In the genomic region with DNA sequence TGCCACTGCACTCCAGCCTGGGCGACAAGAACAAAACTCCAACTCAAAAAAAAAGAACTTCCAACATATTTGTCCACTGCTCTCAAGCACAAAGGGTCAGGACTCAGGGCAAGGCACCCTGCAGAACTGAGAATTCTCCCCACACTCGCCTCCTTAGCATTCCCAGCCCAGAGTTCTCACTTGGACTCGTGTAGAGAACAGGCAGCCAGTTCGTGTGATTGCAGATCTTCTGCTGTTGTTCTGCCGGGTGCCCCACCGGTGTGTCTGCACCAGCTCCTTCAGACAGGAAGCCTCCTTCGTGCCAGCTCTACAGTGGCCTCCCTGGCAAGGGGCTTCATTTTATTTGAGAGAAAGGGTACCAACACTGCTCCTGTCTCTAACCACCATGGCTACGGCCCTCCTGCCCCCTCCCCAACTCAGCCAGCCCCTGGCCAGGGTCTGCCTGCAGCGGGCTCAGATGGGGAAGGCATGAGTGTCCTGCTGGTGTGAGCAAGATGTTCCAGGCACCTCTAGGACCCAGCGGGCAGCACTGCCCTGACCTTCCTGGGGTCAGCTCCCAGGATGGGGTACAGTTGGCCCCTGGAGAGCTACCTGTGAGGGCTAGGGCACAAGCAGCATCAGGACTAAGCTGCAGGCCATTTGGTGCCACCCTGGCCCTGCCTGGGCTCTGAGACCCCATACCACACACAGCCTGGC, we compare ENCODE assay signal across 14 cellular contexts. TPM values are rescaled to one million over a fixed set of nuclear protein-coding genes. Genes with fewer than 3 reads are reported as not detected.
DNase-seq lines count a peak whose midpoint lies in the region; ATAC-seq and TF ChIP-seq lines count a peak whose summit lies in the region.
"Had no signal": no experiment of that assay in that cellular context is flagged by ENCODE, and none has a peak within 500 bp of the region (broad histone marks: within the 10 kb centered on the region; RNA-seq: fewer than 3 reads in every experiment).

No MANE protein-coding gene starts in this region.

- no peak overlapping the region for H3K9ac ChIP-seq in SK-N-SH

- TF ChIP-seq RAD21 in SK-N-SH (IDR thresholded peaks at IDR 0.05; ENCODE audit: low read length), result no peak

- peaks cover 29 to 60% of the 10 kb centered on the region in 2 experiments; a peak in 3 of 4 replicates for H3K4me1 ChIP-seq in SK-N-SH (ENCODE audit: control insufficient read depth in 1 of 2, insufficient read depth in 2 of 2, low read depth in 1 of 2, low read length in 1 of 2)

- H2AFZ ChIP-seq in SK-N-SH (ENCODE audit: low read depth), result no peak overlapping the region

- no peaks in the 10 kb centered on the region for H3K79me2 ChIP-seq in SK-N-SH (ENCODE audit: insufficient read depth)

- intact Hi-C loops in posterior vena cava (cut with DNase I), result loop anchor here (5.0 to 10.0 kb wide), 3 partner anchors 158 to 295 kb away; no protein-coding TSS in a partner anchor

- H3K27me3 ChIP-seq in SK-N-SH (ENCODE audit: insufficient read depth), result no peaks in the 10 kb centered on the region

- H3K4me3 Mint-ChIP-seq in stimulated activated naive B cell treated with anti-CD40 and anti-IgM and Interleukin-4, amounts not matched to agents 10 μg/mL and 1 μg/mL and 100 μg/mL, for 72 hours, result no peak overlapping the region
- H3K4me3 Mint-ChIP-seq: CD4-positive, alpha-beta T cell had no signal

- POLR2A ChIA-PET in SK-N-SH (lab: Yijun Ruan, JAX), result interaction anchor here (1.2 to 2.4 kb wide), 2 partner anchors 266 to 442 kb away, joined by 3 to 7 read pairs; a partner anchor contains a TSS

- no peaks in the 10 kb centered on the region for H3K9me3 Mint-ChIP-seq in stimulated activated naive B cell treated with anti-CD40 and anti-IgM and Interleukin-4, amounts not matched to agents 10 μg/mL and 1 μg/mL and 100 μg/mL, for 72 hours
- H3K9me3 Mint-ChIP-seq: CD4-positive, alpha-beta T cell had no signal

- H3F3A ChIP-seq in SK-N-SH (replicated peaks; ENCODE audit: insufficient read depth), result peaks cover 7% of the 10 kb centered on the region

- DNase-seq in Ammon's horn (ENCODE audit: low spot score) (peak; percentile 57), SK-N-SH (no peak), fibroblast of villous mesenchyme (ENCODE audit: low read depth) (peak; percentile 62), posterior vena cava (ENCODE audit: low spot score) (peak; percentile 80), activated gamma-delta T cell (lab: John Stamatoyannopoulos, UW) (no peak), epidermal melanocyte (ENCODE audit: insufficient read length, low spot score) (no peak)
- no peak for DNase-seq in stimulated activated naive B cell treated with anti-CD40 and anti-IgM and Interleukin-4, amounts not matched to agents 10 μg/mL and 1 μg/mL and 100 μg/mL, for 72 hours
- DNase-seq in stimulated activated CD4-positive, alpha-beta T cell treated with anti-CD3 and anti-CD28 coated beads, Interleukin-1b, Interleukin-23, amount 100 ng/mL, for 48 hours, result no peak
- DNase-seq: activated gamma-delta T cell treated with Interleukin-2 at 50 U/mL for 16 hours had no signal

- H4K20me1 ChIP-seq in SK-N-SH (ENCODE audit: insufficient read depth), result no peaks in the 10 kb centered on the region

- no peaks in the 10 kb centered on the region for H3K36me3 Mint-ChIP-seq in stimulated activated naive B cell treated with anti-CD40 and anti-IgM and Interleukin-4, amounts not matched to agents 10 μg/mL and 1 μg/mL and 100 μg/mL, for 72 hours

- H3K9me3 ChIP-seq in SK-N-SH, result no peaks in the 10 kb centered on the region

- no peak overlapping the region for H3K27ac Mint-ChIP-seq in stimulated activated naive B cell treated with anti-CD40 and anti-IgM and Interleukin-4, amounts not matched to agents 10 μg/mL and 1 μg/mL and 100 μg/mL, for 72 hours
- H3K27ac Mint-ChIP-seq: CD4-positive, alpha-beta T cell had no signal

- H3K4me3 ChIP-seq in SK-N-SH (ENCODE audit: low read depth in 2 of 2, low read length in 1 of 2), result no peak overlapping the region
- H3K4me3 ChIP-seq in fibroblast of villous mesenchyme (ENCODE audit: low read depth, low read length), result no peak overlapping the region

- TF ChIP-seq CTCF in SK-N-SH (IDR thresholded peaks at IDR 0.05) (no peak), fibroblast of villous mesenchyme (IDR thresholded peaks at IDR 0.05; ENCODE audit: insufficient read depth, low read depth, low read length) (no peak)

- no peak for ATAC-seq in stimulated activated naive B cell treated with anti-CD40 and anti-IgM and Interleukin-4, amounts not matched to agents 10 μg/mL and 1 μg/mL and 100 μg/mL, for 72 hours (replicated peaks)

- CTCF ChIA-PET in SK-N-SH (lab: Yijun Ruan, JAX), result interaction anchor here (0.9 to 5.5 kb wide), 7 partner anchors 25 to 168 kb away, joined by 3 to 60 read pairs (median 4); no protein-coding TSS in a partner anchor

- 70% methylated on average over 7 of the region's 10 CpGs for WGBS in SK-N-SH (ENCODE audit: low lambda C conversion rate)

- no peak for TF ChIP-seq EP300 in SK-N-SH (IDR thresholded peaks at IDR 0.05; ENCODE audit: borderline replicate concordance in 1 of 2, low read depth in 1 of 2, low read length in 1 of 2)

- peak overlapping the region; percentile 21 to 76; a peak in 2 of 4 replicates for H3K27ac ChIP-seq in SK-N-SH (ENCODE audit: low read depth in 2 of 2, low read length in 1 of 2)
- H3K27ac ChIP-seq: epithelial cell of prostate had no signal

- peaks cover 12 to 22% of the 10 kb centered on the region in 2 donors for H3K27me3 Mint-ChIP-seq in stimulated activated naive B cell treated with anti-CD40 and anti-IgM and Interleukin-4, amounts not matched to agents 10 μg/mL and 1 μg/mL and 100 μg/mL, for 72 hours
- H3K27me3 Mint-ChIP-seq: CD4-positive, alpha-beta T cell had no signal

- no peaks in the 10 kb centered on the region for H3K9me2 ChIP-seq in SK-N-SH

- peaks cover 13 to 18% of the 10 kb centered on the region in 2 donors for H3K4me1 Mint-ChIP-seq in stimulated activated naive B cell treated with anti-CD40 and anti-IgM and Interleukin-4, amounts not matched to agents 10 μg/mL and 1 μg/mL and 100 μg/mL, for 72 hours

- no peaks in the 10 kb centered on the region for H3K36me3 ChIP-seq in SK-N-SH (replicated peaks in 1 of 2; ENCODE audit: control insufficient read depth in 1 of 2, insufficient read depth in 2 of 2, low read length in 1 of 2)

- H3K4me2 ChIP-seq in SK-N-SH, result peak overlapping the region; percentile 73

TF ChIP-seq in SK-N-SH, 30 proteins besides CTCF, POLR2A, EP300 and RAD21:
- no peak for TF ChIP-seq TCF12 (IDR thresholded peaks at IDR 0.05)
- no peak for TF ChIP-seq GATA2 (CRISPR knock-in tag; IDR thresholded peaks at IDR 0.05)
- TF ChIP-seq NFIC (IDR thresholded peaks at IDR 0.05; ENCODE audit: borderline replicate concordance), result no peak
- no peak for TF ChIP-seq FOSL2 (IDR thresholded peaks at IDR 0.05; ENCODE audit: borderline replicate concordance, low read depth)
- TF ChIP-seq MXI1 (IDR thresholded peaks at IDR 0.05; ENCODE audit: low read depth, low read length), result no peak
- no peak for TF ChIP-seq GABPA (IDR thresholded peaks at IDR 0.05; ENCODE audit: low read depth)
- TF ChIP-seq, protein P1, sequence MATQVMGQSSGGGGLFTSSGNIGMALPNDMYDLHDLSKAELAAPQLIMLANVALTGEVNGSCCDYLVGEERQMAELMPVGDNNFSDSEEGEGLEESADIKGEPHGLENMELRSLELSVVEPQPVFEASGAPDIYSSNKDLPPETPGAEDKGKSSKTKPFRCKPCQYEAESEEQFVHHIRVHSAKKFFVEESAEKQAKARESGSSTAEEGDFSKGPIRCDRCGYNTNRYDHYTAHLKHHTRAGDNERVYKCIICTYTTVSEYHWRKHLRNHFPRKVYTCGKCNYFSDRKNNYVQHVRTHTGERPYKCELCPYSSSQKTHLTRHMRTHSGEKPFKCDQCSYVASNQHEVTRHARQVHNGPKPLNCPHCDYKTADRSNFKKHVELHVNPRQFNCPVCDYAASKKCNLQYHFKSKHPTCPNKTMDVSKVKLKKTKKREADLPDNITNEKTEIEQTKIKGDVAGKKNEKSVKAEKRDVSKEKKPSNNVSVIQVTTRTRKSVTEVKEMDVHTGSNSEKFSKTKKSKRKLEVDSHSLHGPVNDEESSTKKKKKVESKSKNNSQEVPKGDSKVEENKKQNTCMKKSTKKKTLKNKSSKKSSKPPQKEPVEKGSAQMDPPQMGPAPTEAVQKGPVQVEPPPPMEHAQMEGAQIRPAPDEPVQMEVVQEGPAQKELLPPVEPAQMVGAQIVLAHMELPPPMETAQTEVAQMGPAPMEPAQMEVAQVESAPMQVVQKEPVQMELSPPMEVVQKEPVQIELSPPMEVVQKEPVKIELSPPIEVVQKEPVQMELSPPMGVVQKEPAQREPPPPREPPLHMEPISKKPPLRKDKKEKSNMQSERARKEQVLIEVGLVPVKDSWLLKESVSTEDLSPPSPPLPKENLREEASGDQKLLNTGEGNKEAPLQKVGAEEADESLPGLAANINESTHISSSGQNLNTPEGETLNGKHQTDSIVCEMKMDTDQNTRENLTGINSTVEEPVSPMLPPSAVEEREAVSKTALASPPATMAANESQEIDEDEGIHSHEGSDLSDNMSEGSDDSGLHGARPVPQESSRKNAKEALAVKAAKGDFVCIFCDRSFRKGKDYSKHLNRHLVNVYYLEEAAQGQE (IDR thresholded peaks at IDR 0.05; ENCODE audit: low read depth, low read length), result no peak
- no peak for TF ChIP-seq SMC3 (IDR thresholded peaks at IDR 0.05; ENCODE audit: low read depth, low read length)
- no peak for TF ChIP-seq YY1 (IDR thresholded peaks at IDR 0.05; ENCODE audit: low read depth)

RNA-seq across cellular contexts. Expression of a gene that starts 19.5 kb away (rescaled TPM):
- polyA plus RNA-seq in SK-N-SH (2012; rRNA removed), result not detected in 2 replicates
- not detected in 2 replicates for polyA plus RNA-seq in SK-N-SH (2012; cell fraction: cytosol; rRNA removed)
- polyA plus RNA-seq in SK-N-SH (2012; cell fraction: nucleus; rRNA removed), result not detected in 2 replicates
- total RNA-seq in fibroblast of villous mesenchyme, result not detected in 2 replicates
- total RNA-seq in posterior vena cava, result not detected
- total RNA-seq: CD4-positive, alpha-beta T cell; OCI-LY7; renal cortical epithelial cell had no signal
- polyA plus RNA-seq: keratinocyte had no signal

Comparison
In these comparisons a context has a peak if more than half of its experiments do, and no peak if none do; other contexts are left out.
1. DNase-seq: peak in Ammon's horn (single experiment), fibroblast of villous mesenchyme (single experiment) and posterior vena cava (single experiment); none in SK-N-SH (single experiment), stimulated activated naive B cell treated with anti-CD40 and anti-IgM and Interleukin-4, amounts not matched to agents 10 μg/mL and 1 μg/mL and 100 μg/mL, for 72 hours (single experiment), activated gamma-delta T cell (single experiment), stimulated activated CD4-positive, alpha-beta T cell treated with anti-CD3 and anti-CD28 coated beads, Interleukin-1b, Interleukin-23, amount 100 ng/mL, for 48 hours (single experiment) and epidermal melanocyte (single experiment).